In the genomic region with DNA sequence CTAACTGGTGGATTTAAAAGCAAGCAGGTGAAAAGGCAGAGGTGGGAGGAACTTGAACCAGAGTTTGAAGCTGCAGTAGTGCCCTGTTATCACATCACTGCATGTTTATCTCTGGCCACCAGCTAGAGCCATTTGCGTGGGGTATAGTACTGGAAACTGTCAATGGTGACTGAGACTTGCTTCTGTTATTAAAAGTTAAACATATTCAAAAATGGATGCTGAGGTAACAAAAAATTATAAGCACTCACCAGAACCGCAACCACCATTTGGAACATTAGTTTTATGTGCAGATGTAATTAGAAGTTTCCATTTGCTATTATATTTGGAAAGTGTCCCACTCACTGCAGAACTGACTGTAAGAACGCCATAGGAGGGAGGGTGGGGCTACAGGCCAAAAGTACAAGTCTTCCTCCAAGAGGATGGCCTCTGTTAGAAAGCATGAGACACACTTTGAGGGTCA, we compare ENCODE assay signal across 10 cellular contexts. TPM values are rescaled to one million over a fixed set of nuclear protein-coding genes. Genes with fewer than 3 reads are reported as not detected.
DNase-seq lines count a peak whose midpoint lies in the region; ATAC-seq, FAIRE-seq and TF ChIP-seq lines count a peak whose summit lies in the region.
"Had no signal": no experiment of that assay in that cellular context is flagged by ENCODE, and none has a peak within 500 bp of the region (broad histone marks: within the 10 kb centered on the region; RNA-seq: fewer than 3 reads in every experiment).

No MANE protein-coding gene starts in this region.

- no peak overlapping the region for H3K14ac ChIP-seq in H1 (ENCODE audit: insufficient read length)

- intact Hi-C loops in CD4-positive, alpha-beta T cell (cut with DNase I, micrococcal nuclease) = loop anchor here (2.0 to 10.0 kb wide), 4 partner anchors 35 to 713 kb away; a partner anchor contains a TSS

- H3K79me2 ChIP-seq in H1 (ENCODE audit: control insufficient read depth in 1 of 2, insufficient read depth in 2 of 2, low read length in 2 of 2) = peaks cover 2 to 26% of the 10 kb centered on the region in 2 experiments; a peak in 3 of 4 replicates

- peaks cover 0 to 9% (median 6%) of the 10 kb centered on the region in 4 experiments; a peak in 4 of 7 replicates for H3K4me1 ChIP-seq in H1 (replicated peaks in 1 of 4; ENCODE audit: control insufficient read depth in 3 of 4, insufficient read depth in 4 of 4, low read length in 3 of 4)

- no peak overlapping the region for H2BK20ac ChIP-seq in H1 (ENCODE audit: low read length)

- no peak for DNase-seq in CD4-positive, alpha-beta T cell
- DNase-seq in OCI-M1 (lab: John Stamatoyannopoulos, UW) = peak; percentile 88
- no peak for DNase-seq in H1 (ENCODE audit: low read depth in 1 of 2, low spot score in 2 of 2)
- no peak for DNase-seq in progenitor cell of endocrine pancreas (ENCODE audit: low spot score, unreplicated experiment)
- DNase-seq in activated naive CD4-positive, alpha-beta T cell treated with anti-CD3 and anti-CD28 coated beads, Interleukin-2, amount 10 ng/mL, durations not matched to agents 7 days and 5 days = no peak
- DNase-seq in NCI-H510A (lab: John Stamatoyannopoulos, UW) = no peak

- no peak overlapping the region for H3K4ac ChIP-seq in H1 (replicated peaks; ENCODE audit: insufficient read length, low read depth, low read length)

- no peaks in the 10 kb centered on the region for H3K27me3 Mint-ChIP-seq in CD4-positive, alpha-beta T cell
- H3K27me3 Mint-ChIP-seq in progenitor cell of endocrine pancreas = peaks cover 5% of the 10 kb centered on the region
- H3K27me3 Mint-ChIP-seq in activated naive CD4-positive, alpha-beta T cell treated with anti-CD3 and anti-CD28 coated beads, Interleukin-2, amount 10 ng/mL, durations not matched to agents 7 days and 5 days = peaks cover 16% of the 10 kb centered on the region
- H3K27me3 Mint-ChIP-seq: activated naive CD4-positive, alpha-beta T cell treated with anti-CD3 and anti-CD28 coated beads, Interleukin-2, amount 50 U/mL, for 24 hours had no signal

- H3K23me2 ChIP-seq in H1 (ENCODE audit: low read depth, low read length) = peaks cover 9% of the 10 kb centered on the region

- H4K20me1 ChIP-seq in H1 (replicated peaks in 1 of 2; ENCODE audit: control insufficient read depth in 1 of 2, insufficient read depth in 2 of 2, low read length in 2 of 2) = peaks cover 3 to 12% of the 10 kb centered on the region in 2 experiments

- no peak overlapping the region for H3K18ac ChIP-seq in H1 (ENCODE audit: extremely low read depth, low read length)

- no peak overlapping the region for H4K8ac ChIP-seq in H1 (ENCODE audit: extremely low read depth, insufficient read depth, low read length)

- no peak for FAIRE-seq in H1 (lab: Jason Lieb, UNC)
- FAIRE-seq: TTC549 had no signal

- no peak overlapping the region for H4K5ac ChIP-seq in H1 (ENCODE audit: insufficient read length, low read depth, low read length)

- no peak overlapping the region for H3K56ac ChIP-seq in H1 (replicated peaks; ENCODE audit: insufficient read length, low read depth, low read length)

- peak overlapping the region; percentile 55; the same call in 1 of the 2 replicates for H2BK15ac ChIP-seq in H1 (ENCODE audit: low read length)

- H3K23ac ChIP-seq in H1 (ENCODE audit: insufficient read length) = no peak overlapping the region

- H3K36me3 Mint-ChIP-seq in CD4-positive, alpha-beta T cell (ENCODE audit: low read depth) = peaks cover 3% of the 10 kb centered on the region
- H3K36me3 Mint-ChIP-seq in progenitor cell of endocrine pancreas (ENCODE audit: insufficient read depth) = peaks cover 10% of the 10 kb centered on the region
- H3K36me3 Mint-ChIP-seq in activated naive CD4-positive, alpha-beta T cell treated with anti-CD3 and anti-CD28 coated beads, Interleukin-2, amount 10 ng/mL, durations not matched to agents 7 days and 5 days = peaks cover 11% of the 10 kb centered on the region

- POLR2A ChIA-PET in CD4-positive, alpha-beta T cell (lab: Charles Lee) = interaction anchor here (1.1 to 2.8 kb wide), 4 partner anchors 9 to 368 kb away, joined by 3 to 16 read pairs (median 8); a partner anchor contains a TSS
- POLR2A ChIA-PET in H1 (lab: Charles Lee; ENCODE audit: partially characterized antibody) = interaction anchor here (0.7 to 1.3 kb wide), 3 partner anchors 19 to 576 kb away, joined by 3 to 4 read pairs (median 3); a partner anchor contains a TSS

- H2AK5ac ChIP-seq in H1 (ENCODE audit: low read depth, low read length) = no peak overlapping the region

- TF ChIP-seq CTCF in CD4-positive, alpha-beta T cell (IDR thresholded peaks at IDR 0.05) = no peak
- TF ChIP-seq CTCF in H1 (IDR thresholded peaks at IDR 0.05; ENCODE audit: control extremely low read depth in 1 of 3, insufficient read depth in 1 of 3, low read depth in 1 of 3, low read length in 3 of 3) (no peak), progenitor cell of endocrine pancreas (IDR thresholded peaks at IDR 0.05; ENCODE audit: unreplicated experiment) (no peak)

- no peaks in the 10 kb centered on the region for H3K79me1 ChIP-seq in H1 (ENCODE audit: low read depth, low read length)

- H2BK12ac ChIP-seq in H1 (ENCODE audit: low read depth, low read length) = 0 out of 2 replicates have a peak overlapping the region, but pooled peaks have one; percentile 30

- no peak overlapping the region for H3K4me3 ChIP-seq in H1 (ENCODE audit: extremely low read depth in 1 of 4, insufficient read depth in 2 of 4, low read depth in 3 of 4, low read length in 4 of 4)

- H3K27ac ChIP-seq in CD4-positive, alpha-beta T cell (ENCODE audit: low read depth, low read length) = no peak overlapping the region
- no peak overlapping the region for H3K27ac ChIP-seq in H1 (ENCODE audit: low read depth, low read length)

- H3K4me1 Mint-ChIP-seq in CD4-positive, alpha-beta T cell (ENCODE audit: low read depth) = peaks cover 32% of the 10 kb centered on the region
- H3K4me1 Mint-ChIP-seq in progenitor cell of endocrine pancreas (ENCODE audit: low read depth) = peaks cover 21% of the 10 kb centered on the region
- H3K4me1 Mint-ChIP-seq in activated naive CD4-positive, alpha-beta T cell treated with anti-CD3 and anti-CD28 coated beads, Interleukin-2, amount 10 ng/mL, durations not matched to agents 7 days and 5 days = peaks cover 28% of the 10 kb centered on the region

- CTCF ChIA-PET in CD4-positive, alpha-beta T cell (lab: Charles Lee) = interaction anchor here (0.7 to 1.9 kb wide), 3 partner anchors 21 to 311 kb away, joined by 3 to 7 read pairs (median 3); no protein-coding TSS in a partner anchor
- CTCF ChIA-PET in H1 (lab: Charles Lee; ENCODE audit: partially characterized antibody) = interaction anchor here (0.7 to 1.9 kb wide), 5 partner anchors 22 to 188 kb away, joined by 3 to 4 read pairs (median 3); no protein-coding TSS in a partner anchor
- CTCF ChIA-PET in activated naive CD4-positive, alpha-beta T cell treated with anti-CD3 and anti-CD28 coated beads, Interleukin-2, amount 10 ng/mL, durations not matched to agents 7 days and 5 days (lab: Charles Lee) = interaction anchor here (1.4 kb wide), 1 partner anchor 15 kb away, joined by 4 read pairs; no protein-coding TSS in a partner anchor

- H3K9me3 Mint-ChIP-seq in CD4-positive, alpha-beta T cell = no peaks in the 10 kb centered on the region
- no peaks in the 10 kb centered on the region for H3K9me3 Mint-ChIP-seq in progenitor cell of endocrine pancreas (ENCODE audit: low read depth)
- no peaks in the 10 kb centered on the region for H3K9me3 Mint-ChIP-seq in activated naive CD4-positive, alpha-beta T cell treated with anti-CD3 and anti-CD28 coated beads, Interleukin-2, amount 10 ng/mL, durations not matched to agents 7 days and 5 days
- H3K9me3 Mint-ChIP-seq: activated naive CD4-positive, alpha-beta T cell treated with anti-CD3 and anti-CD28 coated beads, Interleukin-2, amount 50 U/mL, for 24 hours had no signal

- no peaks in the 10 kb centered on the region for H3K9me3 ChIP-seq in CD4-positive, alpha-beta T cell (ENCODE audit: control insufficient read depth, low read length)
- no peaks in the 10 kb centered on the region for H3K9me3 ChIP-seq in H1 (ENCODE audit: insufficient read depth in 2 of 2, low read depth in 1 of 2, low read length in 1 of 2)

- no peak overlapping the region for H3K9ac ChIP-seq in H1 (replicated peaks in 1 of 4; ENCODE audit: extremely low read depth in 1 of 4, low read depth in 3 of 4, low read length in 3 of 4)

- TF ChIP-seq RAD21 in H1 (IDR thresholded peaks at IDR 0.05 in 1 of 2, conservative IDR thresholded peaks at IDR 0.05 in 1 of 2; ENCODE audit: low read depth in 2 of 2, low read length in 2 of 2) = no peak

- 90% methylated on average over 3 of the region's 3 CpGs; no CpG with 5 or more reads in 1 of the 2 experiments for WGBS in H1 (ENCODE audit: extremely low coverage in 1 of 2, insufficient coverage in 1 of 2, insufficient read length in 1 of 2, insufficient replicate concordance in 2 of 2, low coverage in 1 of 2, low lambda C conversion rate in 2 of 2, missing lambda C conversion rate in 1 of 2), 2 experiments

- peak overlapping the region; percentile 81 for H3K27ac Mint-ChIP-seq in CD4-positive, alpha-beta T cell
- H3K27ac Mint-ChIP-seq in progenitor cell of endocrine pancreas = peak overlapping the region; percentile 98
- no peak overlapping the region for H3K27ac Mint-ChIP-seq in activated naive CD4-positive, alpha-beta T cell treated with anti-CD3 and anti-CD28 coated beads, Interleukin-2, amount 10 ng/mL, durations not matched to agents 7 days and 5 days
- H3K27ac Mint-ChIP-seq: activated naive CD4-positive, alpha-beta T cell treated with anti-CD3 and anti-CD28 coated beads, Interleukin-2, amount 50 U/mL, for 24 hours had no signal

- H3K4me2 ChIP-seq in H1 (ENCODE audit: insufficient read depth in 1 of 2, low read depth in 2 of 2, low read length in 2 of 2) = peak overlapping the region; percentile 74; a peak in 2 of 4 replicates

- no peak for TF ChIP-seq POLR2A in H1 (IDR thresholded peaks at IDR 0.05; ENCODE audit: control extremely low read depth in 1 of 2, low read depth in 2 of 2, low read length in 2 of 2)

- H3K4me3 Mint-ChIP-seq in CD4-positive, alpha-beta T cell = peak overlapping the region; percentile 8
- peak overlapping the region; percentile 90 for H3K4me3 Mint-ChIP-seq in progenitor cell of endocrine pancreas (ENCODE audit: low read depth)
- H3K4me3 Mint-ChIP-seq in activated naive CD4-positive, alpha-beta T cell treated with anti-CD3 and anti-CD28 coated beads, Interleukin-2, amount 10 ng/mL, durations not matched to agents 7 days and 5 days = no peak overlapping the region

- H2BK120ac ChIP-seq in H1 (replicated peaks; ENCODE audit: low read depth, low read length) = no peak overlapping the region

- TF ChIP-seq EP300 in H1 (IDR thresholded peaks at IDR 0.05; ENCODE audit: borderline replicate concordance in 1 of 2, low read depth in 2 of 2, low read length in 2 of 2) = no peak

- no peaks in the 10 kb centered on the region; a peak in 1 of 8 replicates for H3K36me3 ChIP-seq in H1 (ENCODE audit: control insufficient read depth in 2 of 4, insufficient read depth in 4 of 4, low read length in 3 of 4)

- no peak overlapping the region for H2BK5ac ChIP-seq in H1 (ENCODE audit: low read depth, low read length)

- H2AFZ ChIP-seq in H1 (ENCODE audit: low read length) = peak overlapping the region; percentile 92

- H3K27me3 ChIP-seq in CD4-positive, alpha-beta T cell (ENCODE audit: control insufficient read depth, insufficient read depth, low read length) = no peaks in the 10 kb centered on the region
- H3K27me3 ChIP-seq in H1 (replicated peaks in 1 of 4; ENCODE audit: control insufficient read depth in 3 of 4, extremely low read depth in 1 of 4, insufficient read depth in 3 of 4, low read length in 3 of 4) = peaks cover 0 to 6% (median 4%) of the 10 kb centered on the region in 4 experiments; a peak in 3 of 7 replicates

- H4K91ac ChIP-seq in H1 (replicated peaks; ENCODE audit: insufficient read length, low read length) = no peak overlapping the region

- no peak for ATAC-seq in CD4-positive, alpha-beta T cell (ENCODE audit: poor library complexity)
- no peak for ATAC-seq in HG02973 (IDR thresholded peaks at IDR 0.05; ENCODE audit: unreplicated experiment)
- no peak for ATAC-seq in GM19324 (IDR thresholded peaks at IDR 0.05; ENCODE audit: low FRiP score, unreplicated experiment)

RNA-seq across cellular contexts. Expression of a gene that starts 1.2 kb away (rescaled TPM):
- total RNA-seq in CD4-positive, alpha-beta T cell = 10 to 100 TPM; 35.2 to 37.8 TPM
- 90.3 and 101 TPM in 2 replicates for total RNA-seq in H1 (2021; fragmentation: NEBNext Ultra II Directional; extraction: Animal tissue kit (Norgen Biotek cat#: 25700))
- 38.7 and 63.1 TPM in 2 replicates for polyA plus RNA-seq in H1 (2011; rRNA removed)
- polyA plus RNA-seq in H1 (2011; cell fraction: cytosol; rRNA removed) = 60.8 TPM
- 34.8 TPM for polyA plus RNA-seq in H1 (2011; cell fraction: nucleus; rRNA removed)
- 68.1 to 85.4 TPM (median 79.2 TPM) in 4 replicates for polyA plus RNA-seq in H1 (2012, experiment 1 of 2)
- 21.8 TPM for polyA plus RNA-seq in H1 (2012, experiment 2 of 2)
- 74.9 TPM for polyA plus RNA-seq in H1 (2013, experiment 1 of 2)
- 94.6 TPM for polyA plus RNA-seq in H1 (2013, experiment 2 of 2)
- 96.0 and 153 TPM in 2 replicates for polyA minus RNA-seq in H1 (2011; rRNA and poly(A)+ RNA removed)
- 22.2 TPM for polyA minus RNA-seq in H1 (2011; cell fraction: cytosol; rRNA and poly(A)+ RNA removed)
- 33.5 TPM for polyA minus RNA-seq in H1 (2011; cell fraction: nucleus; rRNA and poly(A)+ RNA removed)
- total RNA-seq in progenitor cell of endocrine pancreas = 214 and 218 TPM in 2 replicates

RNA-seq across cellular contexts. Expression of a gene that starts 36.8 kb away (rescaled TPM):
- total RNA-seq in CD4-positive, alpha-beta T cell = under 1 TPM in 1 of 2 experiments, not detected in 1; 0.45 TPM
- not detected in 2 replicates for total RNA-seq in H1 (2021; fragmentation: NEBNext Ultra II Directional; extraction: Animal tissue kit (Norgen Biotek cat#: 25700))
- not detected in 2 replicates for polyA plus RNA-seq in H1 (2011; rRNA removed)
- polyA plus RNA-seq in H1 (2011; cell fraction: cytosol; rRNA removed) = not detected
- not detected for polyA plus RNA-seq in H1 (2011; cell fraction: nucleus; rRNA removed)
- not detected in 4 replicates for polyA plus RNA-seq in H1 (2012, experiment 1 of 2)
- polyA plus RNA-seq in H1 (2012, experiment 2 of 2) = not detected
- polyA plus RNA-seq in H1 (2013, experiment 1 of 2) = not detected
- not detected for polyA plus RNA-seq in H1 (2013, experiment 2 of 2)
- polyA minus RNA-seq in H1 (2011; rRNA and poly(A)+ RNA removed) = not detected in 2 replicates
- polyA minus RNA-seq in H1 (2011; cell fraction: cytosol; rRNA and poly(A)+ RNA removed) = not detected
- polyA minus RNA-seq in H1 (2011; cell fraction: nucleus; rRNA and poly(A)+ RNA removed) = 1.7 TPM
- total RNA-seq in progenitor cell of endocrine pancreas = 0.69 and 1.1 TPM in 2 replicates

RNA-seq across cellular contexts. Expression of a gene that starts 36.9 kb away (rescaled TPM):
- total RNA-seq in CD4-positive, alpha-beta T cell = 10 to 100 TPM; 62.0 to 63.4 TPM
- 19.7 and 25.7 TPM in 2 replicates for total RNA-seq in H1 (2021; fragmentation: NEBNext Ultra II Directional; extraction: Animal tissue kit (Norgen Biotek cat#: 25700))
- 11.8 and 15.9 TPM in 2 replicates for polyA plus RNA-seq in H1 (2011; rRNA removed)
- polyA plus RNA-seq in H1 (2011; cell fraction: cytosol; rRNA removed) = 20.6 TPM
- 7.3 TPM for polyA plus RNA-seq in H1 (2011; cell fraction: nucleus; rRNA removed)
- 16.4 to 30.8 TPM (median 22.8 TPM) in 4 replicates for polyA plus RNA-seq in H1 (2012, experiment 1 of 2)
- 2.0 TPM for polyA plus RNA-seq in H1 (2012, experiment 2 of 2)
- polyA plus RNA-seq in H1 (2013, experiment 1 of 2) = 10.9 TPM
- 11.4 TPM for polyA plus RNA-seq in H1 (2013, experiment 2 of 2)
- 24.8 and 31.2 TPM in 2 replicates for polyA minus RNA-seq in H1 (2011; rRNA and poly(A)+ RNA removed)
- 17.8 TPM for polyA minus RNA-seq in H1 (2011; cell fraction: cytosol; rRNA and poly(A)+ RNA removed)
- polyA minus RNA-seq in H1 (2011; cell fraction: nucleus; rRNA and poly(A)+ RNA removed) = 14.3 TPM
- total RNA-seq in progenitor cell of endocrine pancreas = 31.9 and 37.2 TPM in 2 replicates
